13 cellular contexts compared by ENCODE assay signal in genomic region chr9:106869028-106869427, GRCh38. TPM values are rescaled to one million over a fixed set of nuclear protein-coding genes. Genes with fewer than 3 reads are reported as not detected.
A peak's percentile ranks its signal among the peaks of the same experiment; 100 is the strongest.
DNase-seq lines count a peak whose midpoint lies in the region; ATAC-seq and TF ChIP-seq lines count a peak whose summit lies in the region.
"Had no signal": no experiment of that assay in that cellular context is flagged by ENCODE, and none has a peak within 500 bp of the region (broad histone marks: within the 10 kb centered on the region; RNA-seq: fewer than 3 reads in every experiment).

No MANE protein-coding gene starts in this region.

- H3K36me3 ChIP-seq in ascending aorta: no peaks in the 10 kb centered on the region
- H3K36me3 ChIP-seq in heart left ventricle: no peaks in the 10 kb centered on the region
- H3K36me3 ChIP-seq in ovary: no peaks in the 10 kb centered on the region
- H3K36me3 ChIP-seq in tibial nerve: no peaks in the 10 kb centered on the region

- H3K27ac ChIP-seq in ascending aorta: peak overlapping the region; percentile 65 to 75
- H3K27ac ChIP-seq in heart left ventricle: peak overlapping the region; percentile 45 to 79 (median 62)
- H3K27ac ChIP-seq in ovary: peak overlapping the region; percentile 25 to 56
- peak overlapping the region; percentile 15 to 93 (median 46) for H3K27ac ChIP-seq in tibial nerve
- no peak overlapping the region for H3K27ac ChIP-seq in RWPE1

- H3K4me3 ChIP-seq in ascending aorta (no peak overlapping the region), heart left ventricle (no peak overlapping the region), ovary (no peak overlapping the region), tibial nerve (no peak overlapping the region)

- intact Hi-C loops in ascending aorta (cut with DNase I): no loop called here
- intact Hi-C loops in heart left ventricle (cut with DNase I): loop anchor here in 5 of 10 donors (2.0 to 10.0 kb wide), 8 partner anchors 54 to 964 kb away; no protein-coding TSS in a partner anchor
- intact Hi-C loops in ovary (cut with DNase I): loop anchor here in 2 of 4 donors (10.0 kb wide), 2 partner anchors 56 to 146 kb away; no protein-coding TSS in a partner anchor

- TF ChIP-seq EP300 in ovary (IDR thresholded peaks at IDR 0.05): no peak
- no peak for TF ChIP-seq EP300 in tibial nerve (IDR thresholded peaks at IDR 0.05)

- POLR2A ChIA-PET in RWPE1 (lab: Yijun Ruan, JAX; ENCODE audit: low non-redundant PET): no interaction called here

- no peak for ATAC-seq in heart left ventricle
- ATAC-seq: effector memory CD8-positive, alpha-beta T cell had no signal

- WGBS in heart left ventricle, 4 donors: 38 to 60% (median 50%) methylated on average over 2 of the region's 2 CpGs
- 40 to 63% (median 45%) methylated on average over 2 of the region's 2 CpGs for WGBS in ovary, 3 donors
- 10 to 12% methylated on average over 2 of the region's 2 CpGs for WGBS in tibial nerve, 2 donors

- TF ChIP-seq POLR2A in heart left ventricle (IDR thresholded peaks at IDR 0.05) (no peak), ovary (IDR thresholded peaks at IDR 0.05) (no peak), tibial nerve (IDR thresholded peaks at IDR 0.05) (no peak)

- H3K4me1 ChIP-seq in ascending aorta (peaks cover 8 to 36% of the 10 kb centered on the region in 2 donors), heart left ventricle (peaks cover 6 to 80% (median 51%) of the 10 kb centered on the region in 12 donors), ovary (ENCODE audit: insufficient read depth) (peaks cover 29% of the 10 kb centered on the region), tibial nerve (peaks cover 7 to 90% (median 44%) of the 10 kb centered on the region in 4 donors)

- TF ChIP-seq CTCF in ascending aorta (IDR thresholded peaks at IDR 0.05) (no peak), heart left ventricle (IDR thresholded peaks at IDR 0.05) (no peak), ovary (IDR thresholded peaks at IDR 0.05) (no peak), tibial nerve (IDR thresholded peaks at IDR 0.05) (no peak), RWPE1 (conservative IDR thresholded peaks at IDR 0.05; ENCODE audit: low read depth) (no peak)

- H3K9me3 ChIP-seq in ascending aorta: no peaks in the 10 kb centered on the region
- H3K9me3 ChIP-seq in heart left ventricle: no peaks in the 10 kb centered on the region
- H3K9me3 ChIP-seq in ovary: no peaks in the 10 kb centered on the region
- H3K9me3 ChIP-seq in tibial nerve: no peaks in the 10 kb centered on the region

- DNase-seq in ascending aorta (ENCODE audit: low spot score in 2 of 2): no peak
- DNase-seq in heart left ventricle: no peak
- DNase-seq in ovary: no peak
- no peak for DNase-seq in tibial nerve (ENCODE audit: low spot score in 2 of 2)
- no peak for DNase-seq in NCI-H2171 (lab: John Stamatoyannopoulos, UW)
- no peak for DNase-seq in COLO668 (lab: John Stamatoyannopoulos, UW; ENCODE audit: unreplicated experiment)
- no peak for DNase-seq in SIG-M5 (lab: John Stamatoyannopoulos, UW)
- no peak for DNase-seq in RWPE1 (ENCODE audit: low spot score)
- DNase-seq: COR-L47; effector memory CD8-positive, alpha-beta T cell; NCI-H1105 treated with DMSO at 0.1 percent for 48 hours; NCI-H524 treated with DMSO at 0.1 percent for 48 hours; SHP77 had no signal

- no peaks in the 10 kb centered on the region for H3K27me3 ChIP-seq in ascending aorta
- H3K27me3 ChIP-seq in heart left ventricle: peaks cover 0 to under 1% (median 0%) of the 10 kb centered on the region in 9 donors
- H3K27me3 ChIP-seq in ovary: no peaks in the 10 kb centered on the region
- H3K27me3 ChIP-seq in tibial nerve: no peaks in the 10 kb centered on the region

- CTCF ChIA-PET in RWPE1 (lab: Yijun Ruan, JAX): interaction anchor here (0.6 kb wide), 1 partner anchor 72 kb away, joined by 3 read pairs; no protein-coding TSS in a partner anchor

RNA-seq across cellular contexts. Expression of gene ZNF462, which starts 6.1 kb away (rescaled TPM):
- total RNA-seq in ascending aorta (8.8 TPM), heart left ventricle (10 to 100 TPM; 16.8 to 51.3 (median 31.5) TPM), ovary (10 to 100 TPM; 22.1 to 87.6 (median 54.4) TPM), tibial nerve (10 to 100 TPM; 18.6 to 37.1 (median 27.3) TPM)
- polyA plus RNA-seq in heart left ventricle (1 to 10 TPM; 5.3 to 8.3 TPM), ovary (1 to 10 TPM; 5.8 to 7.4 TPM)
